ENCODE assay signal across 10 cellular contexts in genomic region chr17:7232114-7232513, GRCh38. TPM values are rescaled to one million over a fixed set of nuclear protein-coding genes. Genes with fewer than 3 reads are reported as not detected.
A peak's percentile ranks its signal among the peaks of the same experiment; 100 is the strongest.
DNase-seq lines count a peak whose midpoint lies in the region; ATAC-seq and TF ChIP-seq lines count a peak whose summit lies in the region.
"Had no signal": no experiment of that assay in that cellular context is flagged by ENCODE, and none has a peak within 500 bp of the region (broad histone marks: within the 10 kb centered on the region; RNA-seq: fewer than 3 reads in every experiment).

No MANE protein-coding gene starts in this region.

- H3K36me3 Mint-ChIP-seq in Caco-2 (ENCODE audit: insufficient read depth, unreplicated experiment) (peaks cover 70% of the 10 kb centered on the region), nephron progenitor cell (ENCODE audit: low read depth) (peaks cover 63% of the 10 kb centered on the region)
- peaks cover 26% of the 10 kb centered on the region for H3K36me3 Mint-ChIP-seq in central memory CD8-positive, alpha-beta T cell (ENCODE audit: insufficient read depth)

- ATAC-seq in central memory CD8-positive, alpha-beta T cell (replicated peaks; ENCODE audit: extremely low read depth, poor library complexity, severe bottlenecking), result no peak
- ATAC-seq in GM21526 (IDR thresholded peaks at IDR 0.05; ENCODE audit: low FRiP score, unreplicated experiment) (no peak), HG02884 (IDR thresholded peaks at IDR 0.05; ENCODE audit: unreplicated experiment) (no peak)

- H3K27me3 ChIP-seq in Caco-2 (replicated peaks; ENCODE audit: control insufficient read depth, insufficient read depth, low read length) (no peaks in the 10 kb centered on the region), Karpas-422 (ENCODE audit: low read length) (no peaks in the 10 kb centered on the region), esophagus muscularis mucosa (no peaks in the 10 kb centered on the region)

- no peak overlapping the region for H2AFZ ChIP-seq in Karpas-422 (ENCODE audit: low read length)

- no peak for TF ChIP-seq EP300 in esophagus muscularis mucosa (IDR thresholded peaks at IDR 0.05)

- intact Hi-C loops in Caco-2 (cut with micrococcal nuclease; ENCODE audit: unreplicated experiment), result no loop called here
- intact Hi-C loops in esophagus muscularis mucosa (cut with DNase I), result no loop called here

- 63% methylated on average over 5 of the region's 5 CpGs for WGBS in esophagus muscularis mucosa

- H3K27ac Mint-ChIP-seq in Caco-2 (ENCODE audit: unreplicated experiment) (no peak overlapping the region), nephron progenitor cell (no peak overlapping the region)
- no peak overlapping the region for H3K27ac Mint-ChIP-seq in central memory CD8-positive, alpha-beta T cell (ENCODE audit: low read depth)

- H3K9me3 ChIP-seq in Caco-2, result no peaks in the 10 kb centered on the region
- no peaks in the 10 kb centered on the region for H3K9me3 ChIP-seq in Karpas-422 (ENCODE audit: low read length)
- no peaks in the 10 kb centered on the region for H3K9me3 ChIP-seq in esophagus muscularis mucosa

- CTCF ChIA-PET in Caco-2 (lab: Charles Lee), result no interaction called here

- H3K4me3 ChIP-seq in Caco-2 (ENCODE audit: low read depth, low read length), result no peak overlapping the region; the same call in 1 of the 2 replicates
- H3K4me3 ChIP-seq in Karpas-422 (ENCODE audit: low read length), result peak overlapping the region; percentile 99
- H3K4me3 ChIP-seq in esophagus muscularis mucosa, result no peak overlapping the region

- H3K4me2 ChIP-seq in Karpas-422 (ENCODE audit: low read depth, low read length, poor library complexity, severe bottlenecking), result peak overlapping the region; percentile 98

- peaks cover 12% of the 10 kb centered on the region; the same call in 1 of the 2 replicates for H4K20me1 ChIP-seq in Karpas-422 (ENCODE audit: insufficient read depth, low read depth, low read length)

- H3K27ac ChIP-seq in Karpas-422 (ENCODE audit: low read length), result no peak overlapping the region
- no peak overlapping the region for H3K27ac ChIP-seq in esophagus muscularis mucosa (replicated peaks in 1 of 4)

- H3K9me3 Mint-ChIP-seq in Caco-2 (ENCODE audit: unreplicated experiment) (no peaks in the 10 kb centered on the region), nephron progenitor cell (no peaks in the 10 kb centered on the region)
- no peaks in the 10 kb centered on the region for H3K9me3 Mint-ChIP-seq in central memory CD8-positive, alpha-beta T cell

- H3K9ac ChIP-seq in Karpas-422 (ENCODE audit: low read length), result peak overlapping the region; percentile 18; the same call in 1 of the 2 replicates

- H3K27me3 Mint-ChIP-seq in Caco-2 (ENCODE audit: insufficient read depth, unreplicated experiment) (no peaks in the 10 kb centered on the region), nephron progenitor cell (ENCODE audit: low read depth, poor library complexity) (no peaks in the 10 kb centered on the region)
- H3K27me3 Mint-ChIP-seq in central memory CD8-positive, alpha-beta T cell, result no peaks in the 10 kb centered on the region

- no peak for TF ChIP-seq POLR2A in esophagus muscularis mucosa (IDR thresholded peaks at IDR 0.05; ENCODE audit: low read depth)

- peaks cover 54% of the 10 kb centered on the region for H3K79me2 ChIP-seq in Karpas-422 (ENCODE audit: low read length)

- no peaks in the 10 kb centered on the region for H3K9me2 ChIP-seq in Karpas-422 (replicated peaks; ENCODE audit: insufficient read depth, low read length)

- H3K4me3 Mint-ChIP-seq in Caco-2 (ENCODE audit: unreplicated experiment) (peak overlapping the region; percentile 10), nephron progenitor cell (peak overlapping the region; percentile 99)
- H3K4me3 Mint-ChIP-seq in central memory CD8-positive, alpha-beta T cell, result peak overlapping the region; percentile 88

- H3K4me1 ChIP-seq in Caco-2, result no peaks in the 10 kb centered on the region
- H3K4me1 ChIP-seq in Karpas-422 (ENCODE audit: low read length), result peaks cover 43% of the 10 kb centered on the region
- peaks cover 19 to 70% (median 61%) of the 10 kb centered on the region in 4 donors for H3K4me1 ChIP-seq in esophagus muscularis mucosa

- TF ChIP-seq CTCF in Caco-2 (IDR thresholded peaks at IDR 0.05; ENCODE audit: insufficient read depth in 1 of 2, low read depth in 1 of 2, low read length in 1 of 2, severe bottlenecking in 1 of 2, unreplicated experiment in 1 of 2) (no peak), nephron progenitor cell (IDR thresholded peaks at IDR 0.05) (no peak), esophagus muscularis mucosa (IDR thresholded peaks at IDR 0.05) (no peak)

- H3K36me3 ChIP-seq in Caco-2 (ENCODE audit: control insufficient read depth, insufficient read depth, low read length), result no peaks in the 10 kb centered on the region; the same call in none of the 2 replicates
- peaks cover 25% of the 10 kb centered on the region; the same call in 1 of the 2 replicates for H3K36me3 ChIP-seq in Karpas-422 (ENCODE audit: insufficient read depth, low read length)
- H3K36me3 ChIP-seq in esophagus muscularis mucosa, result peaks cover 19 to 57% (median 55%) of the 10 kb centered on the region in 4 donors

- POLR2A ChIA-PET in Caco-2 (lab: Charles Lee), result no interaction called here

- TSS peak; percentile 32 for BruUV-seq in Caco-2 (replicated peaks; lab: Mats Ljungman, UMichigan)

- no peak for DNase-seq in Caco-2
- no peak for DNase-seq in Karpas-422
- DNase-seq in central memory CD8-positive, alpha-beta T cell (ENCODE audit: low spot score in 2 of 2), result no peak
- no peak for DNase-seq in nephron progenitor cell
- no peak for DNase-seq in esophagus muscularis mucosa (ENCODE audit: extremely low spot score)
- no peak for DNase-seq in anterior cingulate cortex (lab: John Stamatoyannopoulos, UW)
- DNase-seq: effector CD4-positive, alpha-beta T cell; stimulated activated CD4-positive, alpha-beta T cell treated with anti-CD3 and anti-CD28 coated beads, Interleukin-12 subunit alpha, Interleukin-12 subunit beta, amount 100 ng/mL, for 4 hours had no signal

- H3K4me1 Mint-ChIP-seq in Caco-2 (ENCODE audit: low read depth, unreplicated experiment), result peaks cover 11% of the 10 kb centered on the region
- H3K4me1 Mint-ChIP-seq in central memory CD8-positive, alpha-beta T cell, result peaks cover 54% of the 10 kb centered on the region
- peaks cover 55% of the 10 kb centered on the region for H3K4me1 Mint-ChIP-seq in nephron progenitor cell

RNA-seq across cellular contexts. Expression of gene DVL2, which starts 2.2 kb away (rescaled TPM):
- total RNA-seq in Caco-2 (2022), result 38.3 and 41.3 TPM in 2 replicates
- total RNA-seq in Karpas-422 (2014; rRNA removed; shearing (Covaris generic); ENCODE audit: low replicate concordance), result 75.2 and 117 TPM in 2 replicates
- 10 to 100 TPM; 34.5 to 55.5 (median 43.7) TPM for total RNA-seq in esophagus muscularis mucosa

RNA-seq across cellular contexts. Expression of gene PHF23, which starts 7.1 kb away (rescaled TPM):
- total RNA-seq in Caco-2 (2022) (20.5 and 20.6 TPM in 2 replicates), esophagus muscularis mucosa (10 to 100 TPM; 21.6 to 38.1 (median 24.8) TPM)
- total RNA-seq in Karpas-422 (2014; rRNA removed; shearing (Covaris generic); ENCODE audit: low replicate concordance), result 36.7 and 69.3 TPM in 2 replicates

RNA-seq across cellular contexts. Expression of gene GABARAP, which starts 10.1 kb away (rescaled TPM):
- total RNA-seq in Caco-2 (2022), result 129 and 140 TPM in 2 replicates
- total RNA-seq in Karpas-422 (2014; rRNA removed; shearing (Covaris generic); ENCODE audit: low replicate concordance), result 218 and 301 TPM in 2 replicates
- 100 to 1,000 TPM; 360 to 524 (median 408) TPM for total RNA-seq in esophagus muscularis mucosa

RNA-seq across cellular contexts. Expression of gene ACADVL, which starts 12.4 kb away (rescaled TPM):
- 133 and 164 TPM in 2 replicates for total RNA-seq in Caco-2 (2022)
- 245 and 371 TPM in 2 replicates for total RNA-seq in Karpas-422 (2014; rRNA removed; shearing (Covaris generic); ENCODE audit: low replicate concordance)
- total RNA-seq in esophagus muscularis mucosa, result 100 to 1,000 TPM; 250 to 662 (median 544) TPM

RNA-seq across cellular contexts. Expression of gene DLG4, which starts 12.5 kb away (rescaled TPM):
- 0.98 and 1.8 TPM in 2 replicates for total RNA-seq in Caco-2 (2022)
- total RNA-seq in Karpas-422 (2014; rRNA removed; shearing (Covaris generic); ENCODE audit: low replicate concordance), result 8.5 and 24.1 TPM in 2 replicates
- 10 to 100 TPM; 12.3 to 21.4 (median 16.5) TPM for total RNA-seq in esophagus muscularis mucosa

Comparison
In these comparisons a context has a peak if more than half of its experiments do, and no peak if none do; other contexts are left out.
1. H3K4me3 Mint-ChIP-seq: peak in every context shown above with its lines; median percentile 99 in nephron progenitor cell; 88 in central memory CD8-positive, alpha-beta T cell; 10 in Caco-2.